8 cellular contexts compared by ENCODE assay signal in genomic region chr9:126861707-126862460, GRCh38. TPM values are rescaled to one million over a fixed set of nuclear protein-coding genes. Genes with fewer than 3 reads are reported as not detected.
DNase-seq lines count a peak whose midpoint lies in the region; ATAC-seq and TF ChIP-seq lines count a peak whose summit lies in the region.

No MANE protein-coding gene starts in this region.

- H4K20me1 ChIP-seq in PC-3 (ENCODE audit: low read length): 0 out of 2 replicates have a peak, but pooled peaks cover 5% of the 10 kb centered on the region

- peak overlapping the region; percentile 97 for H3K4me2 ChIP-seq in PC-3 (ENCODE audit: low read length)

- H3K79me2 ChIP-seq in PC-3 (ENCODE audit: low read length): peaks cover 32% of the 10 kb centered on the region

- CTCF ChIA-PET in PC-3 (lab: Charles Lee): no interaction called here

- H3K27ac Mint-ChIP-seq in effector memory CD8-positive, alpha-beta T cell: peak overlapping the region; percentile 42 to 81
- no peak overlapping the region for H3K27ac Mint-ChIP-seq in neural crest cell (ENCODE audit: unreplicated experiment)

- no peaks in the 10 kb centered on the region; the same call in 1 of the 2 replicates for H3K36me3 ChIP-seq in PC-3 (ENCODE audit: low read depth, low read length)

- no peak for TF ChIP-seq CTCF in PC-3 (conservative IDR thresholded peaks at IDR 0.05; ENCODE audit: low read depth, low read length)
- no peak for TF ChIP-seq CTCF in neural crest cell (conservative IDR thresholded peaks at IDR 0.05)

- H3K4me1 Mint-ChIP-seq in effector memory CD8-positive, alpha-beta T cell (ENCODE audit: low read depth in 2 of 2): peaks cover 23 to 34% of the 10 kb centered on the region in 2 donors
- H3K4me1 Mint-ChIP-seq in neural crest cell: peaks cover 26% of the 10 kb centered on the region

- H3K9me2 ChIP-seq in PC-3 (replicated peaks; ENCODE audit: low read length): no peaks in the 10 kb centered on the region

- ATAC-seq in PC-3: no peak
- no peak for ATAC-seq in effector memory CD8-positive, alpha-beta T cell (replicated peaks)

- H3K27ac ChIP-seq in PC-3 (ENCODE audit: low read length): no peak overlapping the region

- no peaks in the 10 kb centered on the region for H3K9me3 Mint-ChIP-seq in effector memory CD8-positive, alpha-beta T cell
- no peaks in the 10 kb centered on the region for H3K9me3 Mint-ChIP-seq in neural crest cell

- peaks cover 17% of the 10 kb centered on the region for H3K4me1 ChIP-seq in PC-3 (ENCODE audit: insufficient read depth, low read length)

- H3K27me3 Mint-ChIP-seq in effector memory CD8-positive, alpha-beta T cell: peaks cover 0 to 11% of the 10 kb centered on the region in 2 donors
- peaks cover 20% of the 10 kb centered on the region for H3K27me3 Mint-ChIP-seq in neural crest cell (ENCODE audit: low read depth)

- no peaks in the 10 kb centered on the region for H3K9me3 ChIP-seq in PC-3 (ENCODE audit: low read length)

- H3K4me3 ChIP-seq in PC-3 (ENCODE audit: low read length): peak overlapping the region; percentile 87

- POLR2A ChIA-PET in PC-3 (lab: Charles Lee; ENCODE audit: unreplicated experiment): no interaction called here

- no peaks in the 10 kb centered on the region for H3F3A ChIP-seq in PC-3 (ENCODE audit: low read length, unreplicated experiment)

- peak overlapping the region; percentile 70 to 78 for H3K4me3 Mint-ChIP-seq in effector memory CD8-positive, alpha-beta T cell
- peak overlapping the region; percentile 90 for H3K4me3 Mint-ChIP-seq in neural crest cell

- intact Hi-C loops in PC-3 (cut with micrococcal nuclease): loop anchor here (10.0 kb wide), 1 partner anchor 53 kb away; the partner anchor contains the start of gene RALGPS1

- H2AFZ ChIP-seq in PC-3 (ENCODE audit: low read length): peak overlapping the region; percentile 53

- TSS peak; percentile 40 for BruUV-seq in PC-3 (replicated peaks; lab: Mats Ljungman, UMichigan)

- peaks cover 4% of the 10 kb centered on the region for H3K36me3 Mint-ChIP-seq in effector memory CD8-positive, alpha-beta T cell (ENCODE audit: insufficient read depth)
- H3K36me3 Mint-ChIP-seq in neural crest cell (ENCODE audit: low read depth): no peaks in the 10 kb centered on the region

- DNase-seq in GM03348 (ENCODE audit: low spot score) (peak; percentile 24), PC-3 (peak; percentile 10), neural crest cell (ENCODE audit: low read depth, low spot score) (no peak), NCI-H1105 (lab: John Stamatoyannopoulos, UW) (no peak), NCI-H526 (lab: John Stamatoyannopoulos, UW) (no peak), DMS153 (lab: John Stamatoyannopoulos, UW) (no peak), DMS79 treated with DMSO at 0.1 percent for 48 hours (lab: John Stamatoyannopoulos, UW) (no peak)
- no peak for DNase-seq in effector memory CD8-positive, alpha-beta T cell

- peak overlapping the region; percentile 68; the same call in 1 of the 2 replicates for H3K9ac ChIP-seq in PC-3 (ENCODE audit: low read length)

- no peaks in the 10 kb centered on the region for H3K27me3 ChIP-seq in PC-3 (ENCODE audit: low read length)

RNA-seq across cellular contexts. Expression of gene ZBTB34, which starts 1.4 kb away (rescaled TPM):
- total RNA-seq in PC-3 (2014; rRNA removed) (1.6 and 1.8 TPM in 2 replicates), neural crest cell (16.1 and 16.9 TPM in 2 replicates)

RNA-seq across cellular contexts. Expression of gene RALGPS1, which starts 52.7 kb away (rescaled TPM):
- 7.9 and 10.2 TPM in 2 replicates for total RNA-seq in PC-3 (2014; rRNA removed)
- 10.8 and 11.7 TPM in 2 replicates for total RNA-seq in neural crest cell

RNA-seq across cellular contexts. Expression of gene ZBTB43, which starts 57.0 kb away (rescaled TPM):
- total RNA-seq in PC-3 (2014; rRNA removed) (5.9 and 36.1 TPM in 2 replicates), neural crest cell (14.5 and 23.0 TPM in 2 replicates)

Comparison
In these comparisons a context has a peak if more than half of its experiments do, and no peak if none do; other contexts are left out.
1. DNase-seq: peak in GM03348 (single experiment) and PC-3 (single experiment); none in effector memory CD8-positive, alpha-beta T cell (0 of 3), neural crest cell (single experiment), NCI-H1105 (single experiment), NCI-H526 (0 of 2), DMS153 (single experiment) and DMS79 treated with DMSO at 0.1 percent for 48 hours (single experiment).